1 cellular context compared by ENCODE assay signal in genomic region chr22:39283312-39284141, GRCh38.
TF ChIP-seq lines count a peak whose summit lies in the region.

No MANE protein-coding gene starts in this region.

TF ChIP-seq in K562, 482 proteins besides CTCF, POLR2A, EP300 and RAD21 (continued from another document and continues in another):
- TF ChIP-seq ZNF518B (CRISPR knock-in tag; IDR thresholded peaks at IDR 0.05) (no peak), ZNF639 (CRISPR knock-in tag; conservative IDR thresholded peaks at IDR 0.05 in 1 of 2, IDR thresholded peaks at IDR 0.05 in 1 of 2) (peak in 1 of 2 experiments; percentile 54; a peak in 1 of 4 replicates), TAL1 (IDR thresholded peaks at IDR 0.05) (peak; percentile 49; the same call in 1 of the 2 replicates), E2F4 (CRISPR knock-in tag; IDR thresholded peaks at IDR 0.05; ENCODE audit: low read depth) (no peak), ZBTB9 (CRISPR knock-in tag; IDR thresholded peaks at IDR 0.05) (peak; percentile 50), MTA2 (IDR thresholded peaks at IDR 0.05; ENCODE audit: low read depth) (peak; percentile 48), SMARCE1 (IDR thresholded peaks at IDR 0.05) (peak; percentile 84), PPARD (CRISPR knock-in tag; IDR thresholded peaks at IDR 0.05) (no peak), GATA2 (CRISPR knock-in tag; IDR thresholded peaks at IDR 0.05) (peak; percentile 46; the same call in 1 of the 2 replicates), XRCC4 (IDR thresholded peaks at IDR 0.05; ENCODE audit: extremely low read depth, insufficient read depth, insufficient read length) (no peak), ZNF699 (CRISPR knock-in tag; IDR thresholded peaks at IDR 0.05; ENCODE audit: insufficient replicate concordance) (no peak), RCOR1 (IDR thresholded peaks at IDR 0.05; ENCODE audit: borderline replicate concordance in 1 of 2, low read depth in 2 of 2, low read length in 2 of 2) (peak in 1 of 2 experiments; percentile 57; a peak in 1 of 4 replicates), ZBTB2 (IDR thresholded peaks at IDR 0.05) (peak; percentile 77; the same call in 1 of the 2 replicates), NFE2L1 (tag; IDR thresholded peaks at IDR 0.05; ENCODE audit: borderline replicate concordance, low read depth) (no peak), ZKSCAN3 (CRISPR knock-in tag; IDR thresholded peaks at IDR 0.05) (no peak), ZNF76 (CRISPR knock-in tag; IDR thresholded peaks at IDR 0.05; ENCODE audit: borderline replicate concordance) (peak; percentile 38), ZNF592 (IDR thresholded peaks at IDR 0.05) (peak; percentile 97), HMG20B (CRISPR knock-in tag; IDR thresholded peaks at IDR 0.05) (no peak), HIVEP1 (CRISPR knock-in tag; IDR thresholded peaks at IDR 0.05) (no peak), RUNX1 (IDR thresholded peaks at IDR 0.05; ENCODE audit: low read depth) (no peak), ATF4 (CRISPR knock-in tag; IDR thresholded peaks at IDR 0.05) (0 out of 2 replicates have a peak, but pooled peaks have one; percentile 23), ZNF282 (CRISPR knock-in tag; IDR thresholded peaks at IDR 0.05) (no peak), ZNF12 (CRISPR knock-in tag; IDR thresholded peaks at IDR 0.05) (no peak), PCBP1 (IDR thresholded peaks at IDR 0.05; ENCODE audit: low read depth, low read length, poor library complexity, severe bottlenecking) (peak; percentile 48), CAMTA2 (CRISPR knock-in tag; conservative IDR thresholded peaks at IDR 0.05) (no peak), EGR1 (conservative IDR thresholded peaks at IDR 0.05) (peak; percentile 95), MAFF (IDR thresholded peaks at IDR 0.05; ENCODE audit: low read length) (no peak), RHOXF2B (CRISPR knock-in tag; conservative IDR thresholded peaks at IDR 0.05) (no peak), U2AF1 (optimal IDR thresholded peaks at IDR 0.05; ENCODE audit: low read depth, low read length) (no peak), ZNF24 (IDR thresholded peaks at IDR 0.05) (no peak), YY1 (IDR thresholded peaks at IDR 0.05; ENCODE audit: borderline replicate concordance in 1 of 3, control insufficient read depth in 1 of 3, extremely low read depth in 1 of 3, insufficient read depth in 3 of 3, insufficient read length in 1 of 3, insufficient replicate concordance in 2 of 3, low read depth in 1 of 3, low read length in 2 of 3) (peak in 2 of 3 experiments; percentile 22 to 28), JUNB (CRISPR knock-in tag; conservative IDR thresholded peaks at IDR 0.05) (no peak), NEUROD1 (IDR thresholded peaks at IDR 0.05; ENCODE audit: borderline replicate concordance, low read depth, low read length, partially characterized antibody) (peak; percentile 73), ZEB2 (IDR thresholded peaks at IDR 0.05) (peak; percentile 73; the same call in 1 of the 2 replicates), ZNF75A (CRISPR knock-in tag; IDR thresholded peaks at IDR 0.05) (no peak), ZNF253 (CRISPR knock-in tag; conservative IDR thresholded peaks at IDR 0.05) (no peak), MTA3 (IDR thresholded peaks at IDR 0.05; ENCODE audit: borderline replicate concordance) (peak; percentile 95), LCOR (CRISPR knock-in tag; IDR thresholded peaks at IDR 0.05) (0 out of 2 replicates have a peak, but pooled peaks have one; percentile 33), MYNN (IDR thresholded peaks at IDR 0.05) (peak; percentile 96), MYNN (CRISPR knock-in tag; IDR thresholded peaks at IDR 0.05) (no peak), E2F6 (IDR thresholded peaks at IDR 0.05; ENCODE audit: borderline replicate concordance in 1 of 2, extremely low read depth in 1 of 2, insufficient read depth in 1 of 2, insufficient read length in 1 of 2, low read depth in 1 of 2, low read length in 1 of 2, poor library complexity in 1 of 2, severe bottlenecking in 1 of 2) (peak; percentile 18 to 65), NFYB (IDR thresholded peaks at IDR 0.05; ENCODE audit: extremely low read depth, insufficient read length) (no peak), ESRRA (IDR thresholded peaks at IDR 0.05; ENCODE audit: borderline replicate concordance, low read depth) (peak; percentile 77; the same call in 1 of the 2 replicates), ZFP36 (IDR thresholded peaks at IDR 0.05; ENCODE audit: low read depth, low read length, partially characterized antibody) (no peak), ZNF174 (CRISPR knock-in tag; IDR thresholded peaks at IDR 0.05) (no peak), KAT7 (CRISPR knock-in tag; IDR thresholded peaks at IDR 0.05; ENCODE audit: borderline replicate concordance) (no peak), PHF8 (IDR thresholded peaks at IDR 0.05; ENCODE audit: borderline replicate concordance, low read length) (peak; percentile 8; the same call in 1 of the 2 replicates), NR0B1 (IDR thresholded peaks at IDR 0.05; ENCODE audit: partially characterized antibody) (no peak), THRB (CRISPR knock-in tag; conservative IDR thresholded peaks at IDR 0.05) (no peak), NR3C1 (CRISPR knock-in tag; IDR thresholded peaks at IDR 0.05) (no peak), HNRNPL (IDR thresholded peaks at IDR 0.05; ENCODE audit: low read depth, low read length) (peak; percentile 88)
